12 cellular contexts compared by ENCODE assay signal in the genomic region with DNA sequence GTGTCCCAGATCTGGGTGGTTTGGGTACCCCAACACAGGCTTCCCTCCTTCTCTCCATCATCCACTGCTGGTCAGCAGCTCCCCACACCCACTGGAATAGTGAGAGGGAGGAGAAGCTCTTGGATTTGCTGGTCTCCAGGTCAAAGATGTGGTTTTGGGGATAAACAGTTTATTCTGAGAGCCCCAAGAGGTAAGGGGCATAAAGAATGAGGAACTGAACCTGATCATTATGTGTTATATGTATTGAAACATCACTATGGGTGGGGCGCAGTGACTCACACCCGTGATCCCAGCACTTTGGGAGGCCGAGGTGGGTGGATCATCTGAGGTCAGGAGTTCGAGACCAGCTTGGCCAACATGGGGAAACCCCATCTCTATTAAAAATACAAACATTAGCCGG. TPM values are rescaled to one million over a fixed set of nuclear protein-coding genes. Genes with fewer than 3 reads are reported as not detected.
A peak's percentile ranks its signal among the peaks of the same experiment; 100 is the strongest.
DNase-seq lines count a peak whose midpoint lies in the region; ATAC-seq, FAIRE-seq and TF ChIP-seq lines count a peak whose summit lies in the region.
"Had no signal": no experiment of that assay in that cellular context is flagged by ENCODE, and none has a peak within 500 bp of the region (broad histone marks: within the 10 kb centered on the region; RNA-seq: fewer than 3 reads in every experiment).

No MANE protein-coding gene starts in this region.

- no peak for TF ChIP-seq CTCF in OCI-LY3 (IDR thresholded peaks at IDR 0.05; ENCODE audit: low read depth, low read length)
- TF ChIP-seq CTCF in GM12878 (IDR thresholded peaks at IDR 0.05 in 2 of 3, conservative IDR thresholded peaks at IDR 0.05 in 1 of 3; ENCODE audit: control insufficient read depth in 2 of 3, extremely low read depth in 1 of 3, insufficient read depth in 1 of 3, low read depth in 3 of 3, low read length in 3 of 3) = no peak

- H3K36me3 Mint-ChIP-seq in stimulated activated naive CD8-positive, alpha-beta T cell treated with anti-CD3 and anti-CD28 coated beads, Interleukin-15, Interleukin-2, amounts not matched to agents 100 ng/mL and 50 ng/mL, for 24 hours (ENCODE audit: low read depth) = no peaks in the 10 kb centered on the region

- no peak overlapping the region for H3K9ac ChIP-seq in OCI-LY3 (ENCODE audit: low read length)
- no peak overlapping the region for H3K9ac ChIP-seq in GM12878 (ENCODE audit: control insufficient read depth, insufficient read depth, low read length)

- WGBS in GM12878 (ENCODE audit: insufficient coverage, insufficient replicate concordance, low lambda C conversion rate, missing lambda C conversion rate) = 9% methylated on average over 5 of the region's 5 CpGs

- H3K36me3 ChIP-seq in OCI-LY3 (replicated peaks; ENCODE audit: low read depth, low read length) = no peaks in the 10 kb centered on the region
- no peaks in the 10 kb centered on the region for H3K36me3 ChIP-seq in GM12878 (ENCODE audit: control insufficient read depth in 2 of 2, insufficient read depth in 2 of 2, low read length in 1 of 2)

- H3K9me3 ChIP-seq in OCI-LY3 (ENCODE audit: insufficient read depth, low read length) (no peaks in the 10 kb centered on the region), GM12878 (replicated peaks; ENCODE audit: control insufficient read depth, insufficient read depth, low read length) (no peaks in the 10 kb centered on the region)

- CTCF ChIA-PET in GM12878 (lab: Yijun Ruan, JAX) = interaction anchor here (0.6 to 2.3 kb wide), 10 partner anchors 9 to 277 kb away, joined by 3 to 11 read pairs (median 4); no protein-coding TSS in a partner anchor

- H2AFZ ChIP-seq in OCI-LY3 (ENCODE audit: low read depth, low read length) (no peak overlapping the region), GM12878 (ENCODE audit: control insufficient read depth, low read depth, low read length) (no peak overlapping the region)

- H3K27ac ChIP-seq in OCI-LY3 (ENCODE audit: low read length) = 0 out of 2 replicates have a peak overlapping the region, but pooled peaks have one; percentile 12
- H3K27ac ChIP-seq in GM12878 (ENCODE audit: control insufficient read depth, insufficient read depth) = no peak overlapping the region

- no peak overlapping the region for H3K4me3 Mint-ChIP-seq in stimulated activated naive CD8-positive, alpha-beta T cell treated with anti-CD3 and anti-CD28 coated beads, Interleukin-15, Interleukin-2, amounts not matched to agents 100 ng/mL and 50 ng/mL, for 24 hours

- H3K4me3 ChIP-seq in OCI-LY3 (ENCODE audit: low read length) (no peak overlapping the region), GM12878 (no peak overlapping the region)

- in situ Hi-C loops in GM12878 (cut with MboI) = no loop called here

- intact Hi-C loops in GM12878 (cut with micrococcal nuclease; ENCODE audit: unreplicated experiment) = no loop called here

- no TSS peak for BruUV-seq in GM12878 (replicated peaks; lab: Mats Ljungman, UMichigan)

- H3K27ac Mint-ChIP-seq in stimulated activated naive CD8-positive, alpha-beta T cell treated with anti-CD3 and anti-CD28 coated beads, Interleukin-15, Interleukin-2, amounts not matched to agents 100 ng/mL and 50 ng/mL, for 24 hours = peak overlapping the region; percentile 70

- peak; percentile 51 for DNase-seq in stimulated activated CD4-positive, alpha-beta T cell treated with anti-CD3 and anti-CD28 coated beads, Interleukin-15, amount 100 ng/mL, for 24 hours
- no peak for DNase-seq in stimulated activated CD4-positive, alpha-beta T cell treated with anti-CD3 and anti-CD28 coated beads, Interleukin-4, amount 100 ng/mL, for 1 hour
- DNase-seq in GM12878 (ENCODE audit: low read depth, low spot score) (no peak), foreskin melanocyte (no peak), HT-29 (ENCODE audit: low spot score) (no peak)
- DNase-seq: amniotic stem cell, GDM1, left cardiac atrium had no signal

- no peaks in the 10 kb centered on the region for H3K27me3 Mint-ChIP-seq in stimulated activated naive CD8-positive, alpha-beta T cell treated with anti-CD3 and anti-CD28 coated beads, Interleukin-15, Interleukin-2, amounts not matched to agents 100 ng/mL and 50 ng/mL, for 24 hours

- RAD21 ChIA-PET in GM12878 (lab: Charles Lee; ENCODE audit: unreplicated experiment) = interaction anchor here (0.9 kb wide), 1 partner anchor 10 kb away, joined by 3 read pairs; no protein-coding TSS in a partner anchor

- H3K4me1 Mint-ChIP-seq in stimulated activated naive CD8-positive, alpha-beta T cell treated with anti-CD3 and anti-CD28 coated beads, Interleukin-15, Interleukin-2, amounts not matched to agents 100 ng/mL and 50 ng/mL, for 24 hours (ENCODE audit: low read depth) = peaks cover 65% of the 10 kb centered on the region

- H3K4me2 ChIP-seq in OCI-LY3 (ENCODE audit: low read length) (0 out of 2 replicates have a peak overlapping the region, but pooled peaks have one; percentile 14), GM12878 (ENCODE audit: control insufficient read depth, insufficient read depth) (0 out of 2 replicates have a peak overlapping the region, but pooled peaks have one; percentile 7)

- no peaks in the 10 kb centered on the region for H4K20me1 ChIP-seq in OCI-LY3 (ENCODE audit: insufficient read depth, low read length)
- no peaks in the 10 kb centered on the region for H4K20me1 ChIP-seq in GM12878 (ENCODE audit: control insufficient read depth, insufficient read depth)

- POLR2A ChIA-PET in GM12878 (lab: Charles Lee) = interaction anchor here (0.5 to 0.8 kb wide), 2 partner anchors 9 to 55 kb away, joined by 3 to 6 read pairs; no protein-coding TSS in a partner anchor

- SMC1A ChIA-PET in GM12878 (lab: Charles Lee; ENCODE audit: uncharacterized antibody, unreplicated experiment) = interaction anchor here (0.7 to 1.7 kb wide), 3 partner anchors 11 to 112 kb away, joined by 3 to 5 read pairs (median 3); partner anchors contain the start of gene DPEP2NB

- H3K27me3 ChIP-seq in OCI-LY3 (ENCODE audit: low read depth, low read length) (no peaks in the 10 kb centered on the region), GM12878 (replicated peaks in 1 of 2; ENCODE audit: control insufficient read depth in 2 of 2, insufficient read depth in 2 of 2, low read length in 1 of 2) (no peaks in the 10 kb centered on the region)

- 0 out of 4 replicates have a peak, but pooled peaks of 1 of the 2 experiments have one; percentile 29 for TF ChIP-seq EP300 in GM12878 (IDR thresholded peaks at IDR 0.05; ENCODE audit: borderline replicate concordance in 1 of 2, control insufficient read depth in 1 of 2, low read depth in 2 of 2, low read length in 2 of 2)

- ATAC-seq in GM12878 (peak; percentile 19), HG02759 (IDR thresholded peaks at IDR 0.05; ENCODE audit: unreplicated experiment) (no peak)
- ATAC-seq: left cardiac atrium had no signal

- H3K79me2 ChIP-seq in OCI-LY3 (ENCODE audit: low read length) (no peaks in the 10 kb centered on the region), GM12878 (ENCODE audit: control insufficient read depth, insufficient read depth, low read length) (no peaks in the 10 kb centered on the region)

- no peak for TF ChIP-seq POLR2A in GM12878 (IDR thresholded peaks at IDR 0.05; ENCODE audit: low read depth, low read length)

- peaks cover 44% of the 10 kb centered on the region for H3K4me1 ChIP-seq in OCI-LY3 (ENCODE audit: low read length)
- H3K4me1 ChIP-seq in GM12878 (ENCODE audit: control insufficient read depth, insufficient read depth, low read length) = peaks cover 45% of the 10 kb centered on the region

- H3K9me3 Mint-ChIP-seq in stimulated activated naive CD8-positive, alpha-beta T cell treated with anti-CD3 and anti-CD28 coated beads, Interleukin-15, Interleukin-2, amounts not matched to agents 100 ng/mL and 50 ng/mL, for 24 hours = no peaks in the 10 kb centered on the region

- TF ChIP-seq RAD21 in GM12878 (IDR thresholded peaks at IDR 0.05; ENCODE audit: insufficient read depth, low read depth, low read length) = no peak

- no peak for FAIRE-seq in GM12878 (lab: Jason Lieb, UNC)

RNA-seq across cellular contexts. Expression of gene DPEP2, which starts 3.9 kb away (rescaled TPM):
- 1.6 and 3.5 TPM in 2 replicates for total RNA-seq in GM12878 (2013; cell fraction: nucleolus; rRNA removed)
- total RNA-seq in GM12878 (2014; rRNA removed) (2.8 and 3.4 TPM in 2 replicates), GM12878 (2014; rRNA removed; fragmentation: Illumina TruSeq; extraction: Trizol) (0.78 and 1.0 TPM in 2 replicates), GM12878 (2021) (1.9 and 2.7 TPM in 2 replicates)
- polyA plus RNA-seq in GM12878 (2011; ENCODE audit: low read depth) = 3.9 TPM
- polyA plus RNA-seq in GM12878 (2011; rRNA removed) (0.04 TPM in 1 of 2 replicates, not detected in the other), GM12878 (2014; fragmentation: Illumina TruSeq; extraction: Trizol) (1.5 and 1.9 TPM in 2 replicates), GM12878 (2014; fragmentation: Nextera tagmentation; extraction: Ambion mirVana) (1 to 10 TPM in 1 of 2 experiments, under 1 TPM in 1; 0.74 to 1.1 TPM), GM12878 (2014; rRNA removed) (2.4 and 2.5 TPM in 2 replicates), GM12878 (2016; fragmentation: Nextera tagmentation; extraction: Ambion mirVana) (1 to 10 TPM; 2.5 to 4.0 TPM)
- 0.15 TPM in 1 of 2 replicates, not detected in the other for polyA plus RNA-seq in GM12878 (2011; cell fraction: cytosol; rRNA removed)
- polyA plus RNA-seq in GM12878 (2011; cell fraction: nucleus; rRNA removed) = 0.06 and 0.34 TPM in 2 replicates
- 5.0 and 5.8 TPM in 2 replicates for polyA plus RNA-seq in GM12878 (2012)
- polyA minus RNA-seq in GM12878 (2011; rRNA and poly(A)+ RNA removed) = 2.4 TPM in 1 of 2 replicates, not detected in the other
- not detected in 2 replicates for polyA minus RNA-seq in GM12878 (2011; cell fraction: cytosol; rRNA and poly(A)+ RNA removed)
- not detected in 2 replicates for polyA minus RNA-seq in GM12878 (2011; cell fraction: nucleus; rRNA and poly(A)+ RNA removed)
- not detected in 2 replicates for total RNA-seq in HT-29 (2014; rRNA removed; shearing (Covaris generic))
- total RNA-seq: RPMI7951 had no signal

RNA-seq across cellular contexts. Expression of gene DPEP3, which starts 15.1 kb away (rescaled TPM):
- 0.19 TPM in 1 of 2 replicates, not detected in the other for total RNA-seq in GM12878 (2013; cell fraction: nucleolus; rRNA removed)
- 0.11 TPM in 1 of 2 replicates, not detected in the other for total RNA-seq in GM12878 (2014; rRNA removed)
- not detected in 2 replicates for total RNA-seq in GM12878 (2014; rRNA removed; fragmentation: Illumina TruSeq; extraction: Trizol)
- total RNA-seq in GM12878 (2021) = not detected in 2 replicates
- not detected for polyA plus RNA-seq in GM12878 (2011; ENCODE audit: low read depth)
- not detected in 2 replicates for polyA plus RNA-seq in GM12878 (2011; rRNA removed)
- not detected in 2 replicates for polyA plus RNA-seq in GM12878 (2011; cell fraction: cytosol; rRNA removed)
- polyA plus RNA-seq in GM12878 (2011; cell fraction: nucleus; rRNA removed) = 0.06 and 0.16 TPM in 2 replicates
- 0.09 TPM in 1 of 2 replicates, not detected in the other for polyA plus RNA-seq in GM12878 (2012)
- polyA plus RNA-seq in GM12878 (2014; fragmentation: Illumina TruSeq; extraction: Trizol) = not detected in 2 replicates
- not detected for polyA plus RNA-seq in GM12878 (2014; fragmentation: Nextera tagmentation; extraction: Ambion mirVana)
- polyA plus RNA-seq in GM12878 (2014; rRNA removed) = not detected in 2 replicates
- polyA plus RNA-seq in GM12878 (2016; fragmentation: Nextera tagmentation; extraction: Ambion mirVana) = not detected
- polyA minus RNA-seq in GM12878 (2011; rRNA and poly(A)+ RNA removed) = 0.10 TPM in 1 of 2 replicates, not detected in the other
- not detected in 2 replicates for polyA minus RNA-seq in GM12878 (2011; cell fraction: cytosol; rRNA and poly(A)+ RNA removed)
- polyA minus RNA-seq in GM12878 (2011; cell fraction: nucleus; rRNA and poly(A)+ RNA removed) = not detected in 2 replicates
- not detected in 2 replicates for total RNA-seq in HT-29 (2014; rRNA removed; shearing (Covaris generic))
- total RNA-seq: left cardiac atrium, RPMI7951 had no signal

RNA-seq across cellular contexts. Expression of gene DPEP2NB, which starts 20.3 kb away (rescaled TPM):
- not detected in 2 replicates for total RNA-seq in GM12878 (2013; cell fraction: nucleolus; rRNA removed)
- total RNA-seq in GM12878 (2014; rRNA removed) = not detected in 2 replicates
- total RNA-seq in GM12878 (2014; rRNA removed; fragmentation: Illumina TruSeq; extraction: Trizol) = not detected in 2 replicates
- not detected in 2 replicates for total RNA-seq in GM12878 (2021)
- not detected for polyA plus RNA-seq in GM12878 (2011; ENCODE audit: low read depth)
- not detected in 2 replicates for polyA plus RNA-seq in GM12878 (2011; rRNA removed)
- 0.05 TPM in 1 of 2 replicates, not detected in the other for polyA plus RNA-seq in GM12878 (2011; cell fraction: cytosol; rRNA removed)
- not detected in 2 replicates for polyA plus RNA-seq in GM12878 (2011; cell fraction: nucleus; rRNA removed)
- polyA plus RNA-seq in GM12878 (2012) = not detected in 2 replicates
- not detected in 2 replicates for polyA plus RNA-seq in GM12878 (2014; fragmentation: Illumina TruSeq; extraction: Trizol)
- polyA plus RNA-seq in GM12878 (2014; fragmentation: Nextera tagmentation; extraction: Ambion mirVana) = not detected
- polyA plus RNA-seq in GM12878 (2014; rRNA removed) = not detected in 2 replicates
- not detected for polyA plus RNA-seq in GM12878 (2016; fragmentation: Nextera tagmentation; extraction: Ambion mirVana)
- not detected in 2 replicates for polyA minus RNA-seq in GM12878 (2011; rRNA and poly(A)+ RNA removed)
- not detected in 2 replicates for polyA minus RNA-seq in GM12878 (2011; cell fraction: cytosol; rRNA and poly(A)+ RNA removed)
- polyA minus RNA-seq in GM12878 (2011; cell fraction: nucleus; rRNA and poly(A)+ RNA removed) = not detected in 2 replicates
- total RNA-seq in HT-29 (2014; rRNA removed; shearing (Covaris generic)) = not detected in 2 replicates
- total RNA-seq: left cardiac atrium, RPMI7951 had no signal

RNA-seq across cellular contexts. Expression of gene SLC12A4, which starts 27.0 kb away (rescaled TPM):
- 63.1 and 79.0 TPM in 2 replicates for total RNA-seq in GM12878 (2013; cell fraction: nucleolus; rRNA removed)
- total RNA-seq in GM12878 (2014; rRNA removed) (13.7 and 14.5 TPM in 2 replicates), GM12878 (2014; rRNA removed; fragmentation: Illumina TruSeq; extraction: Trizol) (9.2 and 11.3 TPM in 2 replicates), GM12878 (2021) (33.9 and 39.9 TPM in 2 replicates)
- polyA plus RNA-seq in GM12878 (2011; ENCODE audit: low read depth) = 10.0 TPM
- polyA plus RNA-seq in GM12878 (2011; rRNA removed) (6.8 and 14.0 TPM in 2 replicates), GM12878 (2014; fragmentation: Illumina TruSeq; extraction: Trizol) (11.5 and 14.0 TPM in 2 replicates), GM12878 (2014; fragmentation: Nextera tagmentation; extraction: Ambion mirVana) (1 to 10 TPM in 1 of 2 experiments, under 1 TPM in 1; 0.95 to 1.7 TPM), GM12878 (2014; rRNA removed) (17.5 and 18.7 TPM in 2 replicates), GM12878 (2016; fragmentation: Nextera tagmentation; extraction: Ambion mirVana) (10 to 100 TPM; 18.6 to 18.7 TPM)
- 16.1 and 17.3 TPM in 2 replicates for polyA plus RNA-seq in GM12878 (2011; cell fraction: cytosol; rRNA removed)
- 100 and 120 TPM in 2 replicates for polyA plus RNA-seq in GM12878 (2011; cell fraction: nucleus; rRNA removed)
- polyA plus RNA-seq in GM12878 (2012) = 24.8 and 27.4 TPM in 2 replicates
- 28.6 and 29.4 TPM in 2 replicates for polyA minus RNA-seq in GM12878 (2011; rRNA and poly(A)+ RNA removed)
- polyA minus RNA-seq in GM12878 (2011; cell fraction: cytosol; rRNA and poly(A)+ RNA removed) = 8.3 and 10.0 TPM in 2 replicates
- 32.5 and 41.5 TPM in 2 replicates for polyA minus RNA-seq in GM12878 (2011; cell fraction: nucleus; rRNA and poly(A)+ RNA removed)
- 10.0 and 14.1 TPM in 2 replicates for total RNA-seq in HT-29 (2014; rRNA removed; shearing (Covaris generic))

RNA-seq across cellular contexts. Expression of gene DDX28, which starts 27.6 kb away (rescaled TPM):
- 13.7 and 15.9 TPM in 2 replicates for total RNA-seq in GM12878 (2013; cell fraction: nucleolus; rRNA removed)
- total RNA-seq in GM12878 (2014; rRNA removed) = 20.1 and 24.1 TPM in 2 replicates
- total RNA-seq in GM12878 (2014; rRNA removed; fragmentation: Illumina TruSeq; extraction: Trizol) = 14.8 and 15.8 TPM in 2 replicates
- total RNA-seq in GM12878 (2021) = 25.4 and 25.5 TPM in 2 replicates
- polyA plus RNA-seq in GM12878 (2011; ENCODE audit: low read depth) = 12.2 TPM
- 10.3 and 15.3 TPM in 2 replicates for polyA plus RNA-seq in GM12878 (2011; rRNA removed)
- 14.2 and 21.8 TPM in 2 replicates for polyA plus RNA-seq in GM12878 (2011; cell fraction: cytosol; rRNA removed)
- 15.9 and 17.2 TPM in 2 replicates for polyA plus RNA-seq in GM12878 (2011; cell fraction: nucleus; rRNA removed)
- 13.2 and 14.4 TPM in 2 replicates for polyA plus RNA-seq in GM12878 (2012)
- 14.3 and 14.5 TPM in 2 replicates for polyA plus RNA-seq in GM12878 (2014; fragmentation: Illumina TruSeq; extraction: Trizol)
- polyA plus RNA-seq in GM12878 (2014; fragmentation: Nextera tagmentation; extraction: Ambion mirVana) = 1 to 10 TPM; 3.6 to 7.2 TPM
- polyA plus RNA-seq in GM12878 (2014; rRNA removed) = 29.3 and 32.3 TPM in 2 replicates
- 10 to 100 TPM; 34.1 to 40.4 TPM for polyA plus RNA-seq in GM12878 (2016; fragmentation: Nextera tagmentation; extraction: Ambion mirVana)
- polyA minus RNA-seq in GM12878 (2011; rRNA and poly(A)+ RNA removed) = 12.5 and 19.6 TPM in 2 replicates
- 3.5 and 6.2 TPM in 2 replicates for polyA minus RNA-seq in GM12878 (2011; cell fraction: cytosol; rRNA and poly(A)+ RNA removed)
- 12.8 and 17.3 TPM in 2 replicates for polyA minus RNA-seq in GM12878 (2011; cell fraction: nucleus; rRNA and poly(A)+ RNA removed)
- total RNA-seq in HT-29 (2014; rRNA removed; shearing (Covaris generic)) = 27.4 and 30.4 TPM in 2 replicates
